ENCODE assay signal across 10 cellular contexts in the genomic region with DNA sequence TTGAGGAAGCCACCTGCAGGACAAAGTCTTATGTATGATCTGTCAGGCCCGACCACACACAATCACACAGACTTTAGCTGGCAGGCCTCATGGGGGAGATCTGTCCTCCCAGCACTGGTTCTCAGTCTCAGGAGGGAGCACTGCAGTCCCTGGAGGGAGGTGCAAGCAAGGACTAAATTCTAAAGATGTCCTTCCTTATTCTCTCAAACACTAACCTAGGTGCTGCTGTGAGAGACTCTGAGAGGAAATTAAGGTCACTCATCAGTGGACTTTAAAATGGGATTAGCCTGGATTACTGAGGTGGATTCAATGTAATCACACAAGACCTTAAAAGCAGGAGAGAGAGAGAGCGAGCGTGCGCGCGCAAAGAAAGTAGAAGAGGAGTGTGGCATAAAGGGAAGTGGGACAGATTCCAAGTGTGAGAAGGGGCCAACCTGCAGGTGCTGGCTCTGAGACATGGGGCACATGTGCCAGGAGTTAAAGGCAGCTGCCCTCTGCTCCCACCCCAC. TPM values are rescaled to one million over a fixed set of nuclear protein-coding genes. Genes with fewer than 3 reads are reported as not detected.
DNase-seq lines count a peak whose midpoint lies in the region; ATAC-seq and TF ChIP-seq lines count a peak whose summit lies in the region.
"Had no signal": no experiment of that assay in that cellular context is flagged by ENCODE, and none has a peak within 500 bp of the region (broad histone marks: within the 10 kb centered on the region; RNA-seq: fewer than 3 reads in every experiment).

No MANE protein-coding gene starts in this region.

- peak; percentile 82 for ATAC-seq in GM18861 (IDR thresholded peaks at IDR 0.05; ENCODE audit: unreplicated experiment)
- ATAC-seq in GM18873 (IDR thresholded peaks at IDR 0.05; ENCODE audit: low FRiP score, unreplicated experiment): no peak

- H3K4me3 ChIP-seq in A673 (ENCODE audit: low read depth, low read length, poor library complexity, severe bottlenecking) (no peak overlapping the region), HUES48 (ENCODE audit: low read depth, low read length) (no peak overlapping the region), epithelial cell of proximal tubule (ENCODE audit: low read depth, low read length) (no peak overlapping the region), thyroid gland (replicated peaks in 1 of 3) (no peak overlapping the region)
- H3K4me3 ChIP-seq in effector memory CD4-positive, alpha-beta T cell (ENCODE audit: insufficient read depth, low read depth, low read length, poor library complexity, severe bottlenecking): no peak overlapping the region
- H3K4me3 ChIP-seq: SJSA1 had no signal

- H3K9ac ChIP-seq in HUES48 (ENCODE audit: low read depth, low read length): no peak overlapping the region

- POLR2A ChIA-PET in A673 (lab: Charles Lee; ENCODE audit: low non-redundant PET): no interaction called here

- no peak for TF ChIP-seq POLR2A in thyroid gland (IDR thresholded peaks at IDR 0.05)

- intact Hi-C loops in A673 (cut with micrococcal nuclease; ENCODE audit: unreplicated experiment) (no loop called here), thyroid gland (cut with DNase I) (no loop called here)

- H3K4me1 ChIP-seq in A673 (ENCODE audit: insufficient read depth, low read length, poor library complexity, severe bottlenecking) (peaks cover 6% of the 10 kb centered on the region), HUES48 (ENCODE audit: control insufficient read depth, insufficient read depth, low read length) (no peaks in the 10 kb centered on the region), thyroid gland (peaks cover 3 to 13% of the 10 kb centered on the region in 2 donors)
- H3K4me1 ChIP-seq in effector memory CD4-positive, alpha-beta T cell (ENCODE audit: control insufficient read depth, insufficient read depth, low read length, poor library complexity, severe bottlenecking): no peaks in the 10 kb centered on the region
- H3K4me1 ChIP-seq: SJSA1 had no signal

- CTCF ChIA-PET in A673 (lab: Charles Lee): no interaction called here

- H3K36me3 ChIP-seq in A673 (ENCODE audit: insufficient read depth, low read length, poor library complexity, severe bottlenecking): peaks cover 12% of the 10 kb centered on the region
- peaks cover 36% of the 10 kb centered on the region for H3K36me3 ChIP-seq in HUES48 (ENCODE audit: control insufficient read depth, insufficient read depth, low read length)
- peaks cover 0 to 4% of the 10 kb centered on the region in 2 donors for H3K36me3 ChIP-seq in thyroid gland
- no peaks in the 10 kb centered on the region for H3K36me3 ChIP-seq in effector memory CD4-positive, alpha-beta T cell (ENCODE audit: control insufficient read depth, insufficient read depth, low read length)

- BruUV-seq in A673 (replicated peaks; lab: Mats Ljungman, UMichigan): no TSS peak

- H3K27ac ChIP-seq in A673 (ENCODE audit: low read depth, low read length, poor library complexity, severe bottlenecking) (peak overlapping the region; percentile 28), HUES48 (ENCODE audit: low read depth, low read length) (peak overlapping the region; percentile 27), thyroid gland (no peak overlapping the region)
- H3K27ac ChIP-seq in effector memory CD4-positive, alpha-beta T cell (ENCODE audit: insufficient read depth, low read length, poor library complexity, severe bottlenecking): no peak overlapping the region
- H3K27ac ChIP-seq: SJSA1 had no signal

- 86 to 94% methylated on average over 6 of the region's 6 CpGs for WGBS in thyroid gland, 2 donors

- H3K27me3 ChIP-seq in A673 (replicated peaks; ENCODE audit: insufficient read depth, low read depth, low read length, poor library complexity) (no peaks in the 10 kb centered on the region), HUES48 (ENCODE audit: control insufficient read depth, insufficient read depth, low read length) (no peaks in the 10 kb centered on the region), thyroid gland (no peaks in the 10 kb centered on the region)
- no peaks in the 10 kb centered on the region for H3K27me3 ChIP-seq in effector memory CD4-positive, alpha-beta T cell (replicated peaks; ENCODE audit: control insufficient read depth, insufficient read depth, low read length, poor library complexity, severe bottlenecking)
- H3K27me3 ChIP-seq: SJSA1 had no signal

- DNase-seq in A673 (ENCODE audit: low spot score): no peak
- DNase-seq in epithelial cell of proximal tubule (ENCODE audit: low read depth): no peak
- no peak for DNase-seq in thyroid gland
- DNase-seq in stimulated activated CD4-positive, alpha-beta T cell treated with anti-CD3 and anti-CD28 coated beads, Interleukin-4, amount 100 ng/mL, for 24 hours: no peak
- DNase-seq in effector memory CD4-positive, alpha-beta T cell: no peak
- DNase-seq: NCI-H187 had no signal

- H3K9me3 ChIP-seq in A673 (ENCODE audit: low read depth, low read length, poor library complexity, severe bottlenecking) (no peaks in the 10 kb centered on the region), HUES48 (ENCODE audit: control insufficient read depth, insufficient read depth, low read length) (no peaks in the 10 kb centered on the region), thyroid gland (no peaks in the 10 kb centered on the region)
- no peaks in the 10 kb centered on the region for H3K9me3 ChIP-seq in effector memory CD4-positive, alpha-beta T cell (ENCODE audit: control insufficient read depth, low read length)
- H3K9me3 ChIP-seq: SJSA1 had no signal

- TF ChIP-seq CTCF in A673 (conservative IDR thresholded peaks at IDR 0.05; ENCODE audit: low read depth, low read length) (no peak), epithelial cell of proximal tubule (conservative IDR thresholded peaks at IDR 0.05; ENCODE audit: low read depth, low read length) (peak; percentile 7), thyroid gland (IDR thresholded peaks at IDR 0.05) (no peak)

RNA-seq across cellular contexts. Expression of a gene that starts 14.3 kb away (rescaled TPM):
- total RNA-seq in A673 (2021) (183 and 188 TPM in 2 replicates), epithelial cell of proximal tubule (202 and 237 TPM in 2 replicates), thyroid gland (100 to 1,000 TPM in 2 of 4 donors, 10 to 100 TPM in 2; 90.0 to 105 (median 96.7) TPM)

RNA-seq across cellular contexts. Expression of a gene that starts 26.5 kb away (rescaled TPM):
- total RNA-seq in A673 (2021) (not detected in 2 replicates), epithelial cell of proximal tubule (not detected in 2 replicates), thyroid gland (1 to 10 TPM in 1 of 4 donors, under 1 TPM in 3; 0.04 to 4.8 (median 0.12) TPM)
- total RNA-seq: SJSA1 had no signal

RNA-seq across cellular contexts. Expression of a gene that starts 48.9 kb away (rescaled TPM):
- total RNA-seq in A673 (2021) (8.0 and 8.7 TPM in 2 replicates), epithelial cell of proximal tubule (2.9 TPM in 2 replicates), thyroid gland (10 to 100 TPM; 17.3 to 32.0 (median 27.4) TPM)

Comparison
In these comparisons a context has a peak if more than half of its experiments do, and no peak if none do; other contexts are left out.
1. H3K27ac ChIP-seq: peak in A673 (single experiment) and HUES48 (single experiment); none in thyroid gland (0 of 3) and effector memory CD4-positive, alpha-beta T cell (single experiment).